ENCODE assay signal across 1 cellular context in the genomic region with DNA sequence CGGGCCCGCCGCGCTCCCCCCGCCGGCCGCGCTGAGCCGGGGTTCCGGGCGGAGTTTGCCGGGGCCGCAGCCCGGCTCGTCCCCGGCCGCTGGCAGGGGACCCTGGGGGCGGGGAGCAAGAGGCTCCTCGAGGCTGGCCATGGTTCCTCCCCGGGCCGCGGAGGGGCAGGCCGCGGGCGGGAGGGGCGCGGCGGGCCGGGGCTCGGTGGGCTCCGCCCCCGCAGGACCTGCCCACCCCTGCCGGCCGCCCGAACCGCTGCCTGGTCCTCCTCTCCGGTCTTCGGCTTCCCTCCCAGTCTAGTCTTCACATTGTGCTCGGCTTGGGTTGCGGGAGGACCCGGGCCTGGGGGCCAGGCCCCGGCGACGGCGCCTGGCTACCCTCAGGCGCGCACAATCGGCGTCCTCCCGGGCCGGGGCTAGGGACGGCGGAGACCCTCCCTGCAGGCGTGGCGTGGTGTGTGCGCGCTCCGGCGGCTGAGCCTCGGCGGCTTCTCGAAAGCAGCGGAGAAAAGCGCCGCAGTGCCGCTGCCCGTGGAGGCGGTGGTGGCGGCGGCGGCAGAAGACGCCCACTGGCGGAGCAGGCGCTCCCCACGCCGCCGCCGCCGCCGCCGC.
TF ChIP-seq lines count a peak whose summit lies in the region.

A gene (minus strand): TSS at position 571 of the 612 bp plus-strand sequence. CDS start 430 bp downstream, at position 141.

TF ChIP-seq in HEK293, 187 proteins besides CTCF, POLR2A, EP300 and RAD21 (continued from another document and continues in another):
- TF ChIP-seq ZNF157 (tag by site-specific recombination; IDR thresholded peaks at IDR 0.05) (no peak), ZNF138 (tag by site-specific recombination; IDR thresholded peaks at IDR 0.05; ENCODE audit: borderline replicate concordance) (no peak), ZNF292 (tag by site-specific recombination; IDR thresholded peaks at IDR 0.05; ENCODE audit: borderline replicate concordance, low read depth) (no peak), ZNF701 (tag by site-specific recombination; IDR thresholded peaks at IDR 0.05) (no peak), ZNF558 (tag by site-specific recombination; IDR thresholded peaks at IDR 0.05) (no peak), KLF16 (tag by site-specific recombination; IDR thresholded peaks at IDR 0.05) (peak; percentile 43; the same call in 1 of the 2 replicates), ZNF677 (tag by site-specific recombination; IDR thresholded peaks at IDR 0.05) (no peak), EGR2 (tag by site-specific recombination; IDR thresholded peaks at IDR 0.05; ENCODE audit: low read depth) (no peak), ZNF16 (tag by site-specific recombination; IDR thresholded peaks at IDR 0.05; ENCODE audit: low read depth) (no peak), ZNF624 (tag by site-specific recombination; IDR thresholded peaks at IDR 0.05) (no peak), ZNF561 (tag by site-specific recombination; IDR thresholded peaks at IDR 0.05; ENCODE audit: borderline replicate concordance) (peak; percentile 70; the same call in 1 of the 2 replicates), ZNF610 (tag by site-specific recombination; IDR thresholded peaks at IDR 0.05; ENCODE audit: borderline replicate concordance) (no peak), ZNF776 (tag by site-specific recombination; IDR thresholded peaks at IDR 0.05; ENCODE audit: borderline replicate concordance) (no peak), ZNF560 (tag by site-specific recombination; IDR thresholded peaks at IDR 0.05; ENCODE audit: borderline replicate concordance) (no peak), ZBTB1 (tag by site-specific recombination; IDR thresholded peaks at IDR 0.05) (no peak), ZNF211 (tag by site-specific recombination; IDR thresholded peaks at IDR 0.05; ENCODE audit: low read depth) (no peak), ZNF549 (tag by site-specific recombination; IDR thresholded peaks at IDR 0.05) (no peak), ZNF341 (tag by site-specific recombination; IDR thresholded peaks at IDR 0.05; ENCODE audit: low read depth) (no peak), ZNF544 (tag by site-specific recombination; IDR thresholded peaks at IDR 0.05) (no peak), ZNF391 (tag by site-specific recombination; IDR thresholded peaks at IDR 0.05; ENCODE audit: borderline replicate concordance, low read depth) (no peak), ZNF510 (tag by site-specific recombination; IDR thresholded peaks at IDR 0.05; ENCODE audit: insufficient replicate concordance) (no peak), OSR2 (tag by site-specific recombination; IDR thresholded peaks at IDR 0.05) (no peak), PRDM1 (tag by site-specific recombination; IDR thresholded peaks at IDR 0.05) (no peak), ZNF214 (tag by site-specific recombination; IDR thresholded peaks at IDR 0.05; ENCODE audit: borderline replicate concordance) (no peak), ZFP41 (tag by site-specific recombination; IDR thresholded peaks at IDR 0.05; ENCODE audit: borderline replicate concordance) (no peak), ZNF248 (tag by site-specific recombination; IDR thresholded peaks at IDR 0.05) (no peak), ZNF112 (tag by site-specific recombination; IDR thresholded peaks at IDR 0.05) (no peak), ZSCAN16 (tag by site-specific recombination; IDR thresholded peaks at IDR 0.05) (no peak), MEIS1 (CRISPR knock-in tag; IDR thresholded peaks at IDR 0.05; ENCODE audit: borderline replicate concordance) (no peak), ZNF19 (tag by site-specific recombination; IDR thresholded peaks at IDR 0.05; ENCODE audit: low read depth) (no peak), ZBTB8A (tag by site-specific recombination; IDR thresholded peaks at IDR 0.05) (peak; percentile 13; the same call in 1 of the 2 replicates), ZNF404 (tag by site-specific recombination; IDR thresholded peaks at IDR 0.05) (no peak), ZNF354C (tag by site-specific recombination; IDR thresholded peaks at IDR 0.05; ENCODE audit: borderline replicate concordance, low read depth) (no peak), REPIN1 (tag by site-specific recombination; IDR thresholded peaks at IDR 0.05; ENCODE audit: low read depth) (no peak)
- TF ChIP-seq, protein P1, sequence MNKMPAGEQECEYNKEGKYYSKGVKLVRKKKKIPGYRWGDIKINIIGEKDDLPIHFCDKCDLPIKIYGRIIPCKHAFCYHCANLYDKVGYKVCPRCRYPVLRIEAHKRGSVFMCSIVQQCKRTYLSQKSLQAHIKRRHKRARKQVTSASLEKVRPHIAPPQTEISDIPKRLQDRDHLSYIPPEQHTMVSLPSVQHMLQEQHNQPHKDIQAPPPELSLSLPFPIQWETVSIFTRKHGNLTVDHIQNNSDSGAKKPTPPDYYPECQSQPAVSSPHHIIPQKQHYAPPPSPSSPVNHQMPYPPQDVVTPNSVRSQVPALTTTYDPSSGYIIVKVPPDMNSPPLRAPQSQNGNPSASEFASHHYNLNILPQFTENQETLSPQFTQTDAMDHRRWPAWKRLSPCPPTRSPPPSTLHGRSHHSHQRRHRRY (tag by site-specific recombination; IDR thresholded peaks at IDR 0.05) = no peak
- TF ChIP-seq, protein P2, sequence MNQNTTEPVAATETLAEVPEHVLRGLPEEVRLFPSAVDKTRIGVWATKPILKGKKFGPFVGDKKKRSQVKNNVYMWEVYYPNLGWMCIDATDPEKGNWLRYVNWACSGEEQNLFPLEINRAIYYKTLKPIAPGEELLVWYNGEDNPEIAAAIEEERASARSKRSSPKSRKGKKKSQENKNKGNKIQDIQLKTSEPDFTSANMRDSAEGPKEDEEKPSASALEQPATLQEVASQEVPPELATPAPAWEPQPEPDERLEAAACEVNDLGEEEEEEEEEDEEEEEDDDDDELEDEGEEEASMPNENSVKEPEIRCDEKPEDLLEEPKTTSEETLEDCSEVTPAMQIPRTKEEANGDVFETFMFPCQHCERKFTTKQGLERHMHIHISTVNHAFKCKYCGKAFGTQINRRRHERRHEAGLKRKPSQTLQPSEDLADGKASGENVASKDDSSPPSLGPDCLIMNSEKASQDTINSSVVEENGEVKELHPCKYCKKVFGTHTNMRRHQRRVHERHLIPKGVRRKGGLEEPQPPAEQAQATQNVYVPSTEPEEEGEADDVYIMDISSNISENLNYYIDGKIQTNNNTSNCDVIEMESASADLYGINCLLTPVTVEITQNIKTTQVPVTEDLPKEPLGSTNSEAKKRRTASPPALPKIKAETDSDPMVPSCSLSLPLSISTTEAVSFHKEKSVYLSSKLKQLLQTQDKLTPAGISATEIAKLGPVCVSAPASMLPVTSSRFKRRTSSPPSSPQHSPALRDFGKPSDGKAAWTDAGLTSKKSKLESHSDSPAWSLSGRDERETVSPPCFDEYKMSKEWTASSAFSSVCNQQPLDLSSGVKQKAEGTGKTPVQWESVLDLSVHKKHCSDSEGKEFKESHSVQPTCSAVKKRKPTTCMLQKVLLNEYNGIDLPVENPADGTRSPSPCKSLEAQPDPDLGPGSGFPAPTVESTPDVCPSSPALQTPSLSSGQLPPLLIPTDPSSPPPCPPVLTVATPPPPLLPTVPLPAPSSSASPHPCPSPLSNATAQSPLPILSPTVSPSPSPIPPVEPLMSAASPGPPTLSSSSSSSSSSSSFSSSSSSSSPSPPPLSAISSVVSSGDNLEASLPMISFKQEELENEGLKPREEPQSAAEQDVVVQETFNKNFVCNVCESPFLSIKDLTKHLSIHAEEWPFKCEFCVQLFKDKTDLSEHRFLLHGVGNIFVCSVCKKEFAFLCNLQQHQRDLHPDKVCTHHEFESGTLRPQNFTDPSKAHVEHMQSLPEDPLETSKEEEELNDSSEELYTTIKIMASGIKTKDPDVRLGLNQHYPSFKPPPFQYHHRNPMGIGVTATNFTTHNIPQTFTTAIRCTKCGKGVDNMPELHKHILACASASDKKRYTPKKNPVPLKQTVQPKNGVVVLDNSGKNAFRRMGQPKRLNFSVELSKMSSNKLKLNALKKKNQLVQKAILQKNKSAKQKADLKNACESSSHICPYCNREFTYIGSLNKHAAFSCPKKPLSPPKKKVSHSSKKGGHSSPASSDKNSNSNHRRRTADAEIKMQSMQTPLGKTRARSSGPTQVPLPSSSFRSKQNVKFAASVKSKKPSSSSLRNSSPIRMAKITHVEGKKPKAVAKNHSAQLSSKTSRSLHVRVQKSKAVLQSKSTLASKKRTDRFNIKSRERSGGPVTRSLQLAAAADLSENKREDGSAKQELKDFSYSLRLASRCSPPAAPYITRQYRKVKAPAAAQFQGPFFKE (tag by site-specific recombination; IDR thresholded peaks at IDR 0.05; ENCODE audit: borderline replicate concordance) = no peak
- TF ChIP-seq, protein P3, sequence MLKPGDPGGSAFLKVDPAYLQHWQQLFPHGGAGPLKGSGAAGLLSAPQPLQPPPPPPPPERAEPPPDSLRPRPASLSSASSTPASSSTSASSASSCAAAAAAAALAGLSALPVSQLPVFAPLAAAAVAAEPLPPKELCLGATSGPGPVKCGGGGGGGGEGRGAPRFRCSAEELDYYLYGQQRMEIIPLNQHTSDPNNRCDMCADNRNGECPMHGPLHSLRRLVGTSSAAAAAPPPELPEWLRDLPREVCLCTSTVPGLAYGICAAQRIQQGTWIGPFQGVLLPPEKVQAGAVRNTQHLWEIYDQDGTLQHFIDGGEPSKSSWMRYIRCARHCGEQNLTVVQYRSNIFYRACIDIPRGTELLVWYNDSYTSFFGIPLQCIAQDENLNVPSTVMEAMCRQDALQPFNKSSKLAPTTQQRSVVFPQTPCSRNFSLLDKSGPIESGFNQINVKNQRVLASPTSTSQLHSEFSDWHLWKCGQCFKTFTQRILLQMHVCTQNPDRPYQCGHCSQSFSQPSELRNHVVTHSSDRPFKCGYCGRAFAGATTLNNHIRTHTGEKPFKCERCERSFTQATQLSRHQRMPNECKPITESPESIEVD (tag by site-specific recombination; IDR thresholded peaks at IDR 0.05) = no peak
- TF ChIP-seq, protein P4, sequence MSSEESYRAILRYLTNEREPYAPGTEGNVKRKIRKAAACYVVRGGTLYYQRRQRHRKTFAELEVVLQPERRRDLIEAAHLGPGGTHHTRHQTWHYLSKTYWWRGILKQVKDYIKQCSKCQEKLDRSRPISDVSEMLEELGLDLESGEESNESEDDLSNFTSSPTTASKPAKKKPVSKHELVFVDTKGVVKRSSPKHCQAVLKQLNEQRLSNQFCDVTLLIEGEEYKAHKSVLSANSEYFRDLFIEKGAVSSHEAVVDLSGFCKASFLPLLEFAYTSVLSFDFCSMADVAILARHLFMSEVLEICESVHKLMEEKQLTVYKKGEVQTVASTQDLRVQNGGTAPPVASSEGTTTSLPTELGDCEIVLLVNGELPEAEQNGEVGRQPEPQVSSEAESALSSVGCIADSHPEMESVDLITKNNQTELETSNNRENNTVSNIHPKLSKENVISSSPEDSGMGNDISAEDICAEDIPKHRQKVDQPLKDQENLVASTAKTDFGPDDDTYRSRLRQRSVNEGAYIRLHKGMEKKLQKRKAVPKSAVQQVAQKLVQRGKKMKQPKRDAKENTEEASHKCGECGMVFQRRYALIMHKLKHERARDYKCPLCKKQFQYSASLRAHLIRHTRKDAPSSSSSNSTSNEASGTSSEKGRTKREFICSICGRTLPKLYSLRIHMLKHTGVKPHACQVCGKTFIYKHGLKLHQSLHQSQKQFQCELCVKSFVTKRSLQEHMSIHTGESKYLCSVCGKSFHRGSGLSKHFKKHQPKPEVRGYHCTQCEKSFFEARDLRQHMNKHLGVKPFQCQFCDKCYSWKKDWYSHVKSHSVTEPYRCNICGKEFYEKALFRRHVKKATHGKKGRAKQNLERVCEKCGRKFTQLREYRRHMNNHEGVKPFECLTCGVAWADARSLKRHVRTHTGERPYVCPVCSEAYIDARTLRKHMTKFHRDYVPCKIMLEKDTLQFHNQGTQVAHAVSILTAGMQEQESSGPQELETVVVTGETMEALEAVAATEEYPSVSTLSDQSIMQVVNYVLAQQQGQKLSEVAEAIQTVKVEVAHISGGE (tag by site-specific recombination; conservative IDR thresholded peaks at IDR 0.05; ENCODE audit: low read depth) = 0 out of 2 replicates have a peak, but pooled peaks have one; percentile 18
- TF ChIP-seq, protein P5, sequence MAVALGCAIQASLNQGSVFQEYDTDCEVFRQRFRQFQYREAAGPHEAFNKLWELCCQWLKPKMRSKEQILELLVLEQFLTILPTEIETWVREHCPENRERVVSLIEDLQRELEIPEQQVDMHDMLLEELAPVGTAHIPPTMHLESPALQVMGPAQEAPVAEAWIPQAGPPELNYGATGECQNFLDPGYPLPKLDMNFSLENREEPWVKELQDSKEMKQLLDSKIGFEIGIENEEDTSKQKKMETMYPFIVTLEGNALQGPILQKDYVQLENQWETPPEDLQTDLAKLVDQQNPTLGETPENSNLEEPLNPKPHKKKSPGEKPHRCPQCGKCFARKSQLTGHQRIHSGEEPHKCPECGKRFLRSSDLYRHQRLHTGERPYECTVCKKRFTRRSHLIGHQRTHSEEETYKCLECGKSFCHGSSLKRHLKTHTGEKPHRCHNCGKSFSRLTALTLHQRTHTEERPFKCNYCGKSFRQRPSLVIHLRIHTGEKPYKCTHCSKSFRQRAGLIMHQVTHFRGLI (tag by site-specific recombination; IDR thresholded peaks at IDR 0.05) = 0 out of 2 replicates have a peak, but pooled peaks have one; percentile 29
- TF ChIP-seq, protein P6, sequence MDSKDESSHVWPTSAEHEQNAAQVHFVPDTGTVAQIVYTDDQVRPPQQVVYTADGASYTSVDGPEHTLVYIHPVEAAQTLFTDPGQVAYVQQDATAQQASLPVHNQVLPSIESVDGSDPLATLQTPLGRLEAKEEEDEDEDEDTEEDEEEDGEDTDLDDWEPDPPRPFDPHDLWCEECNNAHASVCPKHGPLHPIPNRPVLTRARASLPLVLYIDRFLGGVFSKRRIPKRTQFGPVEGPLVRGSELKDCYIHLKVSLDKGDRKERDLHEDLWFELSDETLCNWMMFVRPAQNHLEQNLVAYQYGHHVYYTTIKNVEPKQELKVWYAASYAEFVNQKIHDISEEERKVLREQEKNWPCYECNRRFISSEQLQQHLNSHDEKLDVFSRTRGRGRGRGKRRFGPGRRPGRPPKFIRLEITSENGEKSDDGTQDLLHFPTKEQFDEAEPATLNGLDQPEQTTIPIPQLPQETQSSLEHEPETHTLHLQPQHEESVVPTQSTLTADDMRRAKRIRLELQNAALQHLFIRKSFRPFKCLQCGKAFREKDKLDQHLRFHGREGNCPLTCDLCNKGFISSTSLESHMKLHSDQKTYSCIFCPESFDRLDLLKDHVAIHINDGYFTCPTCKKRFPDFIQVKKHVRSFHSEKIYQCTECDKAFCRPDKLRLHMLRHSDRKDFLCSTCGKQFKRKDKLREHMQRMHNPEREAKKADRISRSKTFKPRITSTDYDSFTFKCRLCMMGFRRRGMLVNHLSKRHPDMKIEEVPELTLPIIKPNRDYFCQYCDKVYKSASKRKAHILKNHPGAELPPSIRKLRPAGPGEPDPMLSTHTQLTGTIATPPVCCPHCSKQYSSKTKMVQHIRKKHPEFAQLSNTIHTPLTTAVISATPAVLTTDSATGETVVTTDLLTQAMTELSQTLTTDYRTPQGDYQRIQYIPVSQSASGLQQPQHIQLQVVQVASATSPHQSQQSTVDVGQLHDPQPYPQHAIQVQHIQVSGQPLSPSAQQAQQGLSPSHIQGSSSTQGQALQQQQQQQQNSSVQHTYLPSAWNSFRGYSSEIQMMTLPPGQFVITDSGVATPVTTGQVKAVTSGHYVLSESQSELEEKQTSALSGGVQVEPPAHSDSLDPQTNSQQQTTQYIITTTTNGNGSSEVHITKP (tag by site-specific recombination; IDR thresholded peaks at IDR 0.05) = no peak
- TF ChIP-seq, protein P7, sequence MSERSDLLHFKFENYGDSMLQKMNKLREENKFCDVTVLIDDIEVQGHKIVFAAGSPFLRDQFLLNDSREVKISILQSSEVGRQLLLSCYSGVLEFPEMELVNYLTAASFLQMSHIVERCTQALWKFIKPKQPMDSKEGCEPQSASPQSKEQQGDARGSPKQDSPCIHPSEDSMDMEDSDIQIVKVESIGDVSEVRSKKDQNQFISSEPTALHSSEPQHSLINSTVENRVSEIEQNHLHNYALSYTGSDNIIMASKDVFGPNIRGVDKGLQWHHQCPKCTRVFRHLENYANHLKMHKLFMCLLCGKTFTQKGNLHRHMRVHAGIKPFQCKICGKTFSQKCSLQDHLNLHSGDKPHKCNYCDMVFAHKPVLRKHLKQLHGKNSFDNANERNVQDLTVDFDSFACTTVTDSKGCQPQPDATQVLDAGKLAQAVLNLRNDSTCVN (tag by site-specific recombination; optimal IDR thresholded peaks at IDR 0.05) = peak; percentile 58
